20 cellular contexts compared by ENCODE assay signal in genomic region chr7:55156919-55157318, GRCh38.
DNase-seq lines count a peak whose midpoint lies in the region; ATAC-seq and TF ChIP-seq lines count a peak whose summit lies in the region.
"Had no signal": no experiment of that assay in that cellular context is flagged by ENCODE, and none has a peak within 500 bp of the region (broad histone marks: within the 10 kb centered on the region; RNA-seq: fewer than 3 reads in every experiment).

No MANE protein-coding gene starts in this region.

- no peaks in the 10 kb centered on the region for H3K9me3 Mint-ChIP-seq in nephron
- H3K9me3 Mint-ChIP-seq: activated CD4-positive, alpha-beta T cell treated with anti-CD3 and anti-CD28 coated beads, Interleukin-2, amount 10 ng/mL, durations not matched to agents 7 days and 5 days had no signal

- CTCF ChIA-PET in SK-N-SH (lab: Yijun Ruan, JAX): interaction anchor here (1.6 to 17.9 kb wide), 3 partner anchors 10 to 97 kb away, joined by 7 to 211 read pairs (median 29); no protein-coding TSS in a partner anchor

- DNase-seq in SK-N-SH (peak; percentile 62), heart right ventricle (no peak), uterus (no peak), NCI-H2029 (lab: John Stamatoyannopoulos, UW) (no peak), NCI-H1694 treated with DMSO at 0.1 percent for 48 hours (lab: John Stamatoyannopoulos, UW) (no peak), kidney tubule cell (ENCODE audit: low spot score) (no peak)
- DNase-seq: activated CD4-positive, alpha-beta T cell treated with anti-CD3 and anti-CD28 coated beads, Interleukin-2, amount 10 ng/mL, durations not matched to agents 7 days and 5 days; activated gamma-delta T cell; Caco-2; hippocampal formation; kidney glomerular epithelial cell; mucosa of descending colon; NCI-H1092; NCI-H774; stimulated activated CD4-positive, alpha-beta T cell treated with anti-CD3 and anti-CD28 coated beads, Interleukin-4, amount 100 ng/mL, for 24 hours had no signal

- ATAC-seq in SK-N-SH treated with all-trans-retinoic acid at 6 μM for 48 hours (no peak), heart right ventricle (peak in 5 of 8 donors; percentile 5 to 49 (median 41))
- ATAC-seq: mucosa of descending colon, Panc1 had no signal

- POLR2A ChIA-PET in SK-N-SH (lab: Yijun Ruan, JAX): no interaction called here

- 94% methylated on average over 11 of the region's 11 CpGs for WGBS in SK-N-SH (ENCODE audit: low lambda C conversion rate)
- whole genome bisulfite sequencing in heart right ventricle, 2 donors: 50 to 72% methylated on average over 11 of the region's 11 CpGs

- peaks cover 88 to 94% of the 10 kb centered on the region in 2 experiments for H3K36me3 ChIP-seq in SK-N-SH (replicated peaks in 1 of 2; ENCODE audit: control insufficient read depth in 1 of 2, insufficient read depth in 2 of 2, low read length in 1 of 2)
- H3K36me3 ChIP-seq in heart right ventricle: peaks cover 0 to 99% (median 8%) of the 10 kb centered on the region in 9 donors
- H3K36me3 ChIP-seq in uterus: no peaks in the 10 kb centered on the region

- H3K4me2 ChIP-seq in SK-N-SH: no peak overlapping the region

- intact Hi-C loops in heart right ventricle (cut with DNase I): no loop called here
- intact Hi-C loops in uterus (cut with DNase I; ENCODE audit: low total_unique reads): no loop called here

- H3K36me3 Mint-ChIP-seq in nephron (ENCODE audit: low read depth): peaks cover 56% of the 10 kb centered on the region

- peak overlapping the region in 2 of 3 experiments; percentile 24 to 57 for H3K4me3 Mint-ChIP-seq in nephron
- H3K4me3 Mint-ChIP-seq: activated CD4-positive, alpha-beta T cell treated with anti-CD3 and anti-CD28 coated beads, Interleukin-2, amount 10 ng/mL, durations not matched to agents 7 days and 5 days; B cell had no signal

- no peak overlapping the region for H2AFZ ChIP-seq in SK-N-SH (ENCODE audit: low read depth)

- TF ChIP-seq EP300 in SK-N-SH (IDR thresholded peaks at IDR 0.05; ENCODE audit: borderline replicate concordance in 1 of 2, low read depth in 1 of 2, low read length in 1 of 2): no peak

- TF ChIP-seq CTCF in SK-N-SH (IDR thresholded peaks at IDR 0.05) (no peak), heart right ventricle (IDR thresholded peaks at IDR 0.05) (no peak), nephron (IDR thresholded peaks at IDR 0.05; ENCODE audit: unreplicated experiment in 3 of 3) (no peak), uterus (IDR thresholded peaks at IDR 0.05) (no peak)

- H3K27me3 Mint-ChIP-seq in nephron (ENCODE audit: low read depth): no peaks in the 10 kb centered on the region

- peak overlapping the region; percentile 80 to 97 (median 96) for H3K27ac Mint-ChIP-seq in nephron
- H3K27ac Mint-ChIP-seq: activated CD4-positive, alpha-beta T cell treated with anti-CD3 and anti-CD28 coated beads, Interleukin-2, amount 10 ng/mL, durations not matched to agents 7 days and 5 days; B cell had no signal

- no peaks in the 10 kb centered on the region for H3K9me2 ChIP-seq in SK-N-SH

- H3K27ac ChIP-seq in SK-N-SH (ENCODE audit: low read depth in 2 of 2, low read length in 1 of 2) (no peak overlapping the region), heart right ventricle (peak overlapping the region in 6 of 10 donors; percentile 35 to 75 (median 64)), uterus (peak overlapping the region; percentile 29 to 44)
- H3K27ac ChIP-seq: 22Rv1 had no signal

- no peak overlapping the region for H3K9ac ChIP-seq in SK-N-SH

- no peaks in the 10 kb centered on the region for H3K79me2 ChIP-seq in SK-N-SH (ENCODE audit: insufficient read depth)

- no peak for TF ChIP-seq POLR2A in uterus (IDR thresholded peaks at IDR 0.05)

- H3K4me3 ChIP-seq in SK-N-SH (ENCODE audit: low read depth in 2 of 2, low read length in 1 of 2) (no peak overlapping the region), heart right ventricle (peak overlapping the region in 2 of 10 donors; percentile 14 to 17), uterus (no peak overlapping the region)
- H3K4me3 ChIP-seq: mucosa of descending colon had no signal

- no peaks in the 10 kb centered on the region for H3K9me3 ChIP-seq in SK-N-SH
- no peaks in the 10 kb centered on the region for H3K9me3 ChIP-seq in heart right ventricle
- H3K9me3 ChIP-seq in uterus: no peaks in the 10 kb centered on the region
- H3K9me3 ChIP-seq: Caco-2, mucosa of descending colon had no signal

- H3K4me1 Mint-ChIP-seq in nephron: peaks cover 42% of the 10 kb centered on the region
- H3K4me1 Mint-ChIP-seq: activated CD4-positive, alpha-beta T cell treated with anti-CD3 and anti-CD28 coated beads, Interleukin-2, amount 10 ng/mL, durations not matched to agents 7 days and 5 days; B cell had no signal

- no peaks in the 10 kb centered on the region for H4K20me1 ChIP-seq in SK-N-SH (ENCODE audit: insufficient read depth)

- H3K4me1 ChIP-seq in SK-N-SH (ENCODE audit: control insufficient read depth in 1 of 2, insufficient read depth in 2 of 2, low read depth in 1 of 2, low read length in 1 of 2): peaks cover 6 to 7% of the 10 kb centered on the region in 2 experiments; a peak in 1 of 4 replicates
- H3K4me1 ChIP-seq in heart right ventricle: peaks cover 0 to 19% (median 0%) of the 10 kb centered on the region in 9 donors
- H3K4me1 ChIP-seq in uterus: no peaks in the 10 kb centered on the region
- H3K4me1 ChIP-seq: Caco-2 had no signal

- H3K27me3 ChIP-seq in SK-N-SH (ENCODE audit: insufficient read depth): no peaks in the 10 kb centered on the region
- no peaks in the 10 kb centered on the region for H3K27me3 ChIP-seq in heart right ventricle
- no peaks in the 10 kb centered on the region for H3K27me3 ChIP-seq in uterus

- TF ChIP-seq RAD21 in SK-N-SH (IDR thresholded peaks at IDR 0.05; ENCODE audit: low read length): no peak

- H3F3A ChIP-seq in SK-N-SH (replicated peaks; ENCODE audit: insufficient read depth): peaks cover 7% of the 10 kb centered on the region

TF ChIP-seq in SK-N-SH, 30 proteins besides CTCF, POLR2A, EP300 and RAD21:
- TF ChIP-seq RFX5 (IDR thresholded peaks at IDR 0.05; ENCODE audit: low read length): no peak
- TF ChIP-seq EZH2phosphoT487 (IDR thresholded peaks at IDR 0.05; ENCODE audit: borderline replicate concordance, low read depth): no peak
- no peak for TF ChIP-seq ZBTB33 (IDR thresholded peaks at IDR 0.05; ENCODE audit: borderline replicate concordance, low read depth)
- TF ChIP-seq MXI1 (IDR thresholded peaks at IDR 0.05; ENCODE audit: low read depth, low read length): no peak
- no peak for TF ChIP-seq CHD2 (IDR thresholded peaks at IDR 0.05; ENCODE audit: low read length, partially characterized antibody)

TF ChIP-seq in SK-N-SH treated with all-trans-retinoic acid at 6 μM for 48 hours, 23 proteins besides CTCF, POLR2A, EP300 and RAD21:
- no peak for TF ChIP-seq OSR1 (CRISPR knock-in tag; IDR thresholded peaks at IDR 0.05)
- TF ChIP-seq ZNF70 (CRISPR knock-in tag; IDR thresholded peaks at IDR 0.05): no peak
- TF ChIP-seq SNAI2 (CRISPR knock-in tag; IDR thresholded peaks at IDR 0.05): no peak
- TF ChIP-seq TCF4 (CRISPR knock-in tag; IDR thresholded peaks at IDR 0.05; ENCODE audit: borderline replicate concordance): no peak
- TF ChIP-seq ZFP30 (CRISPR knock-in tag; IDR thresholded peaks at IDR 0.05): no peak
- no peak for TF ChIP-seq PATZ1 (CRISPR knock-in tag; IDR thresholded peaks at IDR 0.05; ENCODE audit: borderline replicate concordance)
- TF ChIP-seq ESRRG (CRISPR knock-in tag; IDR thresholded peaks at IDR 0.05): no peak
- no peak for TF ChIP-seq ZNF565 (CRISPR knock-in tag; conservative IDR thresholded peaks at IDR 0.05; ENCODE audit: low read depth)
- TF ChIP-seq BACH2 (CRISPR knock-in tag; IDR thresholded peaks at IDR 0.05; ENCODE audit: borderline replicate concordance): no peak
- no peak for TF ChIP-seq ZNF8 (CRISPR knock-in tag; IDR thresholded peaks at IDR 0.05)
- no peak for TF ChIP-seq CSDC2 (CRISPR knock-in tag; IDR thresholded peaks at IDR 0.05)
- TF ChIP-seq ARNTL (CRISPR knock-in tag; IDR thresholded peaks at IDR 0.05; ENCODE audit: borderline replicate concordance, low read depth): no peak
- no peak for TF ChIP-seq TOX (CRISPR knock-in tag; IDR thresholded peaks at IDR 0.05; ENCODE audit: borderline replicate concordance)
- TF ChIP-seq PPARA (CRISPR knock-in tag; IDR thresholded peaks at IDR 0.05; ENCODE audit: borderline replicate concordance): no peak
- no peak for TF ChIP-seq ISL1 (CRISPR knock-in tag; IDR thresholded peaks at IDR 0.05)
- no peak for TF ChIP-seq CSRNP3 (CRISPR knock-in tag; IDR thresholded peaks at IDR 0.05)

Comparison
In these comparisons a context has a peak if more than half of its experiments do, and no peak if none do; other contexts are left out.
1. H3K27ac ChIP-seq: peak in heart right ventricle (6 of 10) and uterus (2 of 2); none in SK-N-SH (0 of 2).